ENCODE assay signal across 8 cellular contexts in genomic region chr1:36501911-36502310, GRCh38. TPM values are rescaled to one million over a fixed set of nuclear protein-coding genes. Genes with fewer than 3 reads are reported as not detected.
"Had no signal": no experiment of that assay in that cellular context is flagged by ENCODE, and none has a peak within 500 bp of the region (broad histone marks: within the 10 kb centered on the region; RNA-seq: fewer than 3 reads in every experiment).

No MANE protein-coding gene starts in this region.

RNA-seq across cellular contexts. Expression of gene CSF3R, which starts 19.2 kb away (rescaled TPM):
- total RNA-seq: OCI-LY7, PC-3, PC-9, RPMI7951, SJCRH30, SJSA1, SK-MEL-5 had no signal
- polyA plus RNA-seq: SK-N-SH had no signal
